In the genomic region with DNA sequence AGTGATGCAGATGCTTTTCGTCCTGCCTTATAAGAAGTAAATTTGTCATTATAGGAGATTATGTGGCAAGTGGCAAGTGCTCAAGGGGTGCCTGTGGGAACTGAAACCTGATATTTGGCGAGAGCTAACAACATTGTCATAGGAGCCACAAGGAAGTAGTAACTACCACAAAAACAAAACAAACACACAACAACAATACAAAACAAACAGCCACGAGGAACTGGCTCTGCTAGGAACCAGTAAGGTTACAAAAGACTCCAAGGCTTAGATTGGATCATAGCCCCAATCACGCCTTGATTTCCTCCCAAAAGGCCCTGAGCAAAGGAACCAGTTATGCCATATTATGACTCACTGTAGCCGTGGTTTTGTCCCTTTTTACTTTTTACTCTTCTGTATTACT, we compare ENCODE assay signal across 9 cellular contexts.
DNase-seq lines count a peak whose midpoint lies in the region; ATAC-seq and TF ChIP-seq lines count a peak whose summit lies in the region.
"Had no signal": no experiment of that assay in that cellular context is flagged by ENCODE, and none has a peak within 500 bp of the region (broad histone marks: within the 10 kb centered on the region; RNA-seq: fewer than 3 reads in every experiment).

No MANE protein-coding gene starts in this region.

- H3K36me3 ChIP-seq in OCI-LY3 (replicated peaks; ENCODE audit: low read depth, low read length), result no peaks in the 10 kb centered on the region

- H3K27ac ChIP-seq in OCI-LY3 (ENCODE audit: low read length), result no peak overlapping the region

- H2AFZ ChIP-seq in OCI-LY3 (ENCODE audit: low read depth, low read length), result peak overlapping the region; percentile 20; the same call in 1 of the 2 replicates

- H3K79me2 ChIP-seq in OCI-LY3 (ENCODE audit: low read length), result no peaks in the 10 kb centered on the region

- no peak for TF ChIP-seq CTCF in OCI-LY3 (IDR thresholded peaks at IDR 0.05; ENCODE audit: low read depth, low read length)

- peaks cover 14% of the 10 kb centered on the region for H3K4me1 ChIP-seq in OCI-LY3 (ENCODE audit: low read length)

- H3K9me3 ChIP-seq in OCI-LY3 (ENCODE audit: insufficient read depth, low read length), result no peaks in the 10 kb centered on the region

- ATAC-seq in GM21515 (IDR thresholded peaks at IDR 0.05; ENCODE audit: unreplicated experiment), result no peak

- DNase-seq in ELR (ENCODE audit: low read depth), result peak; percentile 40
- peak; percentile 40 for DNase-seq in HCEC 1CT
- DNase-seq in fibroblast of peridontal ligament (ENCODE audit: extremely low read depth), result peak; percentile 3
- DNase-seq in NK-92 treated with Interleukin-12 subunit alpha and Interleukin-12 subunit beta, amount 100 ng/mL, for 24 hours (lab: John Stamatoyannopoulos, UW), result no peak
- no peak for DNase-seq in LoVo (ENCODE audit: low spot score)
- DNase-seq in RPMI8226, result no peak
- DNase-seq: activated CD8-positive, alpha-beta memory T cell treated with anti-CD3 and anti-CD28 coated beads, Interleukin-2, amount 50 U/mL, for 4 hours had no signal

- no peaks in the 10 kb centered on the region for H3K27me3 ChIP-seq in OCI-LY3 (ENCODE audit: low read depth, low read length)

- no peak overlapping the region for H3K9ac ChIP-seq in OCI-LY3 (ENCODE audit: low read length)

- no peaks in the 10 kb centered on the region for H4K20me1 ChIP-seq in OCI-LY3 (ENCODE audit: insufficient read depth, low read length)

- H3K4me3 ChIP-seq in OCI-LY3 (ENCODE audit: low read length), result no peak overlapping the region

- peak overlapping the region; percentile 5; the same call in 1 of the 2 replicates for H3K4me2 ChIP-seq in OCI-LY3 (ENCODE audit: low read length)

Comparison
In these comparisons a context has a peak if more than half of its experiments do, and no peak if none do; other contexts are left out.
1. DNase-seq: peak in ELR (single experiment), HCEC 1CT (single experiment) and fibroblast of peridontal ligament (single experiment); none in NK-92 treated with Interleukin-12 subunit alpha and Interleukin-12 subunit beta, amount 100 ng/mL, for 24 hours (single experiment), LoVo (single experiment) and RPMI8226 (single experiment).